In the genomic region with DNA sequence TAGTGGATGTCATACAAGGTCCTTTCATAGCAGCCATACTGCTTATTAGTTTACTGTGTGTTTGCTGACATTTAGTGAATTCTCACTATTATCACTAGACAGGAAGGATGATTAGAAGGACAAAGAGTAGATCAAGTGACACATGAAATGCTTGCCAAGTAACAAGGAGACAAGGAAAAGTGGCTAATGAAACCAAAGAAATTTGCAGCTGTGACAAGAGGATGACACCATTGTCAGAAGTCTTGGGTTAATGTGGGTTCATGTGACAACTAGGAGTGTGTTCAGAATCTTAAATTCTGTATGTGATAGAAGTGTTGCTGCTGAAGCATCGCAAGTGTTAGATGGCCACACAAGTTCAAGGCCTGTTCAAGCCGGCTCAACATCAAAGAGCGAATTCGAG, we compare ENCODE assay signal across 11 cellular contexts. TPM values are rescaled to one million over a fixed set of nuclear protein-coding genes. Genes with fewer than 3 reads are reported as not detected.
"Had no signal": no experiment of that assay in that cellular context is flagged by ENCODE, and none has a peak within 500 bp of the region (broad histone marks: within the 10 kb centered on the region; RNA-seq: fewer than 3 reads in every experiment).

No MANE protein-coding gene starts in this region.

- H3K27ac ChIP-seq: GM23248, HL-60 had no signal

- H2AFZ ChIP-seq: GM23248 had no signal

- ATAC-seq: HepG2, K562 had no signal

- H3K9ac ChIP-seq: GM23248 had no signal

- FAIRE-seq: H1, H54, HepG2, K562 had no signal

- DNase-seq: H9, HCEC 1CT, IMR-90, KG1 had no signal

- H3K4me3 ChIP-seq: GM23248, K562 had no signal

RNA-seq across cellular contexts. Expression of gene FAM180A, which starts 40.8 kb away (rescaled TPM):
- total RNA-seq: H1, H9, HepG2, HT1080, K562 had no signal
- polyA plus RNA-seq: H1, HepG2, K562 had no signal
